8 cellular contexts compared by ENCODE assay signal in genomic region chr5:88680253-88681132, GRCh38.
DNase-seq lines count a peak whose midpoint lies in the region; ATAC-seq and TF ChIP-seq lines count a peak whose summit lies in the region.

No MANE protein-coding gene starts in this region.

- H3K4me3 ChIP-seq in SJCRH30 (peak overlapping the region; percentile 73), ovary (peak overlapping the region; percentile 34), thyroid gland (replicated peaks in 1 of 3) (peak overlapping the region in 1 of 3 donors; percentile 20)

- DNase-seq in Calu3 (peak; percentile 96), HT-29 (ENCODE audit: low spot score) (peak; percentile 59), SJCRH30 (peak; percentile 77 to 82), activated gamma-delta T cell (lab: John Stamatoyannopoulos, UW) (peak; percentile 50), glomerular visceral epithelial cell (ENCODE audit: extremely low spot score) (peak; percentile 67), ovary (peak; percentile 38 to 78 (median 56)), thyroid gland (peak; percentile 66 to 68)

- H3K4me3 Mint-ChIP-seq in Calu3 (ENCODE audit: low read depth, unreplicated experiment), result peak overlapping the region; percentile 65

- H3K4me1 ChIP-seq in SJCRH30 (no peaks in the 10 kb centered on the region), ovary (ENCODE audit: insufficient read depth) (peaks cover 1% of the 10 kb centered on the region), thyroid gland (peaks cover 11 to 13% of the 10 kb centered on the region in 2 donors)

- TF ChIP-seq CTCF in Calu3 (IDR thresholded peaks at IDR 0.05; ENCODE audit: unreplicated experiment) (peak; percentile 99), ovary (IDR thresholded peaks at IDR 0.05) (peak; percentile 54 to 76 (median 71)), thyroid gland (IDR thresholded peaks at IDR 0.05) (peak; percentile 55 to 99 (median 88))

- peaks cover 18% of the 10 kb centered on the region for H3K36me3 Mint-ChIP-seq in Calu3 (ENCODE audit: insufficient read depth, unreplicated experiment)

- CTCF ChIA-PET in Calu3 (lab: Charles Lee), result interaction anchor here (0.7 to 2.7 kb wide), 7 partner anchors 10 to 899 kb away, joined by 3 to 25 read pairs (median 4); no protein-coding TSS in a partner anchor

- no peak for TF ChIP-seq POLR2A in ovary (IDR thresholded peaks at IDR 0.05)
- no peak for TF ChIP-seq POLR2A in thyroid gland (IDR thresholded peaks at IDR 0.05)

- H3K27ac Mint-ChIP-seq in Calu3 (ENCODE audit: unreplicated experiment), result no peak overlapping the region

- H3K4me1 Mint-ChIP-seq in Calu3 (ENCODE audit: low read depth, unreplicated experiment), result peaks cover 22% of the 10 kb centered on the region

- ATAC-seq in GM21367 (IDR thresholded peaks at IDR 0.05; ENCODE audit: unreplicated experiment), result peak; percentile 77

- BruUV-seq in Calu3 (replicated peaks; lab: Mats Ljungman, UMichigan), result no TSS peak

- H3K27ac ChIP-seq in SJCRH30 (peak overlapping the region; percentile 51), ovary (no peak overlapping the region), thyroid gland (no peak overlapping the region)

- WGBS in ovary, 3 donors, result 4% methylated on average over 56 to 61 of the region's 61 CpGs
- WGBS in thyroid gland, 2 donors, result 7 to 8% methylated on average over 26 to 27 of the region's 61 CpGs

- no peak for TF ChIP-seq EP300 in ovary (IDR thresholded peaks at IDR 0.05)

- intact Hi-C loops in Calu3 (cut with micrococcal nuclease; ENCODE audit: unreplicated experiment), result loop anchor here (1.0 kb wide), 1 partner anchor 899 kb away; no protein-coding TSS in a partner anchor
- intact Hi-C loops in ovary (cut with DNase I), result loop anchor here in 3 of 4 donors (5.0 to 10.0 kb wide), 4 partner anchors 538 to 903 kb away; no protein-coding TSS in a partner anchor
- intact Hi-C loops in thyroid gland (cut with DNase I), result loop anchor here (5.0 kb wide), 1 partner anchor 533 kb away; no protein-coding TSS in a partner anchor

- H3K27me3 Mint-ChIP-seq in Calu3 (ENCODE audit: unreplicated experiment), result peaks cover 12% of the 10 kb centered on the region

- H3K9me3 Mint-ChIP-seq in Calu3 (ENCODE audit: low read depth, unreplicated experiment), result no peaks in the 10 kb centered on the region

- no peaks in the 10 kb centered on the region for H3K27me3 ChIP-seq in SJCRH30
- peaks cover 4% of the 10 kb centered on the region for H3K27me3 ChIP-seq in ovary
- peaks cover 78% of the 10 kb centered on the region for H3K27me3 ChIP-seq in thyroid gland

- H3K9me3 ChIP-seq in SJCRH30 (replicated peaks) (no peaks in the 10 kb centered on the region), ovary (peaks cover 0 to 4% of the 10 kb centered on the region in 2 donors), thyroid gland (no peaks in the 10 kb centered on the region)

- H3K36me3 ChIP-seq in SJCRH30, result no peaks in the 10 kb centered on the region
- H3K36me3 ChIP-seq in ovary, result no peaks in the 10 kb centered on the region
- no peaks in the 10 kb centered on the region for H3K36me3 ChIP-seq in thyroid gland
